ENCODE assay signal across 28 cellular contexts in the genomic region with DNA sequence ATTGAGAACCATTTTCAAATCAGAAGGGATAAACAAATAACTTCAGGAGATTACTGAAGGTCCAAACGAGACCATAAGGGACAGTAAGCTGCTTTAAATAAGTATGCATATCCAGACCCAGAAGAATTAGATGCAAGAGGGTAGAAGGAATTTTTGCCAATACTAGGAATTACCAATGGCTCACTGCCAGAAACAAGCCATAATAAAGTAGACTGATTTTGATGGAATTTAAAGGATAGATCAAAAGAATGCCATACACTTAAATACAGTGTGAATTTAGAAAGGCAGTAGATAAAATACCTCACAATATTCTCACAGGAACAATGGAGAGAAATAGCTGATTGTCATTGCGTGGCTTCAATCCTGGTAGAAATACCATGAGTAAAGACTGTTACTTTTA. TPM values are rescaled to one million over a fixed set of nuclear protein-coding genes. Genes with fewer than 3 reads are reported as not detected.
"Had no signal": no experiment of that assay in that cellular context is flagged by ENCODE, and none has a peak within 500 bp of the region (broad histone marks: within the 10 kb centered on the region; RNA-seq: fewer than 3 reads in every experiment).

No MANE protein-coding gene starts in this region.

- H3K27ac ChIP-seq: PC-9, Peyer's patch, SJCRH30 had no signal

- H3K4me2 ChIP-seq: PC-9 had no signal

- FAIRE-seq: HepG2 had no signal

- H3K27me3 ChIP-seq: Peyer's patch, SJCRH30 had no signal

- H3K9me3 ChIP-seq: MG63, Peyer's patch, SJCRH30 had no signal

- DNase-seq: IMR-90; Karpas-422; KG1; MG63; NCI-H1092; NCI-H1105 treated with DMSO at 0.1 percent for 48 hours; NCI-H1417 treated with DMSO at 0.1 percent for 48 hours; NCI-H146; NCI-H1694 treated with DMSO at 0.1 percent for 48 hours; NCI-H1930; NCI-H2081; NCI-H2107; NCI-H2171; NCI-H226; NCI-H510A; NCI-H524 treated with DMSO at 0.1 percent for 48 hours; NCI-H69; NCI-H774; NK-92 treated with Interleukin-12 subunit alpha and Interleukin-12 subunit beta, amount 100 ng/mL, for 24 hours; OCI-M1; PC-9; Peyer's patch; SHP77 treated with DMSO at 0.1 percent for 48 hours; SJCRH30; T-helper 1 cell had no signal

- H3K4me1 ChIP-seq: SJCRH30 had no signal

- H3K4me3 ChIP-seq: MG63, PC-9, Peyer's patch, SJCRH30 had no signal

- H3K36me3 ChIP-seq: MG63, Peyer's patch, SJCRH30 had no signal

RNA-seq across cellular contexts. Expression of a gene that starts 5.3 kb away (rescaled TPM):
- total RNA-seq: HT1080, PC-9, RPMI7951 had no signal
